In genomic region chr2:225479386-225479785, GRCh38 we compare ENCODE assay signal across 31 cellular contexts.
"Had no signal": no experiment of that assay in that cellular context is flagged by ENCODE, and none has a peak within 500 bp of the region (broad histone marks: within the 10 kb centered on the region; RNA-seq: fewer than 3 reads in every experiment).

No MANE protein-coding gene starts in this region.

- DNase-seq: activated CD4-positive, alpha-beta memory T cell treated with anti-CD3 and anti-CD28 coated beads, Interleukin-2, amount 10 ng/mL, durations not matched to agents 7 days and 5 days; activated CD4-positive, alpha-beta T cell treated with anti-CD3 and anti-CD28 coated beads for 1 hour; activated CD4-positive, alpha-beta T cell treated with anti-CD3 and anti-CD28 coated beads for 48 hours; activated CD4-positive, CD25-positive, alpha-beta regulatory T cell; activated CD8-positive, alpha-beta memory T cell treated with anti-CD3 and anti-CD28 coated beads for 24 hours; activated CD8-positive, alpha-beta memory T cell treated with anti-CD3 and anti-CD28 coated beads, Interleukin-2, amount 10 ng/mL, durations not matched to agents 7 days and 5 days; activated effector memory CD4-positive, alpha-beta T cell treated with Interleukin-2 at 50 U/mL for 16 hours; activated naive CD4-positive, alpha-beta T cell treated with anti-CD3 and anti-CD28 coated beads, Interleukin-2, amount 10 ng/mL, durations not matched to agents 7 days and 5 days; activated naive CD8-positive, alpha-beta T cell treated with anti-CD3 and anti-CD28 coated beads, Interleukin-2, amount 50 U/mL, for 24 hours; activated T-cell treated with anti-CD3 and anti-CD28 coated beads, Interleukin-2, amount 50 U/mL, for 24 hours; anterior cingulate cortex; brain microvascular endothelial cell; central memory CD4-positive, alpha-beta T cell; Karpas-422; KBM-7; MM.1S; MV-4-11; NCI-H1092; NCI-H1436 treated with DMSO at 0.1 percent for 48 hours; NCI-H1694 treated with DMSO at 0.1 percent for 48 hours; NCI-H2029; NCI-H510A; NCI-H526; NCI-H748 treated with DMSO at 0.1 percent for 48 hours; NK-92 treated with Interleukin-12 subunit alpha and Interleukin-12 subunit beta, amount 100 ng/mL, for 24 hours; PC-3; Peyer's patch; RPMI8226; SHP77 treated with DMSO at 0.1 percent for 48 hours; T1000; WERI-Rb-1 had no signal

- ATAC-seq: activated CD8-positive, alpha-beta memory T cell treated with anti-CD3 and anti-CD28 coated beads, Interleukin-2, amount 10 ng/mL, durations not matched to agents 7 days and 5 days; activated naive CD8-positive, alpha-beta T cell treated with anti-CD3 and anti-CD28 coated beads, Interleukin-2, amount 50 U/mL, for 24 hours; PC-3 had no signal

- H3K4me1 ChIP-seq: Peyer's patch had no signal

- H3K36me3 ChIP-seq: brain microvascular endothelial cell, Peyer's patch, WERI-Rb-1 had no signal

- H3K27ac ChIP-seq: brain microvascular endothelial cell, Peyer's patch, WERI-Rb-1 had no signal

- H3K4me3 ChIP-seq: Peyer's patch had no signal

- H3K9me3 ChIP-seq: Peyer's patch had no signal

- H3K27me3 ChIP-seq: brain microvascular endothelial cell, Peyer's patch had no signal
